Comparison of ENCODE assay signal across 1 cellular context in the genomic region with DNA sequence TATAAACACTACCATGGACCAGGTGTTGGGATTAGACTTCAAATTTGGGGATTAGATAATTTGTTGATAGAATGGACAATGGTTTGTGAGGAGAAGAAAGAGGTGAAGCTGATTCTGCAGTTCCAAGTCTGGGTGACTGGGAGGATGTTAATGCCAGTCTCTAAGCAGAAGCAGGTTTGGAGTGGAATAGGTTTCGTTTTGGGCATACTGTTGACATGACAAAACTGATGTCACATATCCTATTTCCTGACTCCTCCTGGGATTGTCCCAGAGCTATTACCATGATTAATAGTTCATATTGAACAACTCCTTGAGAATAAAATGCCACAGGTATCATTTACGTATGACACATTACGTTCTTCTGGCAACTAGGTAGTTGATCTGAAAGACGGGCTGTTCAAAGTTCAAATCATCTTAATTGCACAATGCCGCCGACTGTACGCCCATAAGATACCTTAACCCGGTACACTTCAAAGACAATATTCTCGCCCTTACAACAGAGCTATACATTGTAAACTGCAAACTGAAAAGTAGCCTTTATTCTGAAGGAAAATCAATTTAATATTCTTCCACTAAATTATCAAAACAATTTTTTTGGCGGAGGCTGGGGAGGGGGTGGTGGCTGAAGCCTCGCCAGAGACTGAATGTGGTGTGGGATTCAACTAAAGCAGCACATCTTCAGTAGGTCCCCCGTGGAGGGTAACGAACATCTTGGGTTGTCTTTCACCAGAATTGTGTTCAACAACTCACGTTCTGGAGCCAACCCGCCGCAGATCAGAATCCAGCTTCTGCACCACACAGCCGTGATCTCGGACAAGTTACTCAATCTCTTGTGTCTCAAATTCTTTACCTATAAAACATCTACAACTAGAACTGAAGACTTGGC.
TF ChIP-seq lines count a peak whose summit lies in the region.

No MANE protein-coding gene starts in this region.

TF ChIP-seq in K562, 482 proteins besides CTCF, POLR2A, EP300 and RAD21 (continued from another document and continues in another):
- TF ChIP-seq, protein P1, sequence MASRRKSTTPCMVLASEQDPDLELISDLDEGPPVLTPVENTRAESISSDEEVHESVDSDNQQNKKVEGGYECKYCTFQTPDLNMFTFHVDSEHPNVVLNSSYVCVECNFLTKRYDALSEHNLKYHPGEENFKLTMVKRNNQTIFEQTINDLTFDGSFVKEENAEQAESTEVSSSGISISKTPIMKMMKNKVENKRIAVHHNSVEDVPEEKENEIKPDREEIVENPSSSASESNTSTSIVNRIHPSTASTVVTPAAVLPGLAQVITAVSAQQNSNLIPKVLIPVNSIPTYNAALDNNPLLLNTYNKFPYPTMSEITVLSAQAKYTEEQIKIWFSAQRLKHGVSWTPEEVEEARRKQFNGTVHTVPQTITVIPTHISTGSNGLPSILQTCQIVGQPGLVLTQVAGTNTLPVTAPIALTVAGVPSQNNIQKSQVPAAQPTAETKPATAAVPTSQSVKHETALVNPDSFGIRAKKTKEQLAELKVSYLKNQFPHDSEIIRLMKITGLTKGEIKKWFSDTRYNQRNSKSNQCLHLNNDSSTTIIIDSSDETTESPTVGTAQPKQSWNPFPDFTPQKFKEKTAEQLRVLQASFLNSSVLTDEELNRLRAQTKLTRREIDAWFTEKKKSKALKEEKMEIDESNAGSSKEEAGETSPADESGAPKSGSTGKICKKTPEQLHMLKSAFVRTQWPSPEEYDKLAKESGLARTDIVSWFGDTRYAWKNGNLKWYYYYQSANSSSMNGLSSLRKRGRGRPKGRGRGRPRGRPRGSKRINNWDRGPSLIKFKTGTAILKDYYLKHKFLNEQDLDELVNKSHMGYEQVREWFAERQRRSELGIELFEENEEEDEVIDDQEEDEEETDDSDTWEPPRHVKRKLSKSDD (conservative IDR thresholded peaks at IDR 0.05; ENCODE audit: low read length) = no peak
- TF ChIP-seq DNMT1 (IDR thresholded peaks at IDR 0.05) = no peak
- TF ChIP-seq CBFA2T2 (conservative IDR thresholded peaks at IDR 0.05) = no peak
- TF ChIP-seq STAG1 (CRISPR knock-in tag; IDR thresholded peaks at IDR 0.05; ENCODE audit: borderline replicate concordance) = no peak
- no peak for TF ChIP-seq ESRRA (IDR thresholded peaks at IDR 0.05; ENCODE audit: borderline replicate concordance, low read depth)
- no peak for TF ChIP-seq ZNF134 (CRISPR knock-in tag; conservative IDR thresholded peaks at IDR 0.05)
- TF ChIP-seq, protein P2, sequence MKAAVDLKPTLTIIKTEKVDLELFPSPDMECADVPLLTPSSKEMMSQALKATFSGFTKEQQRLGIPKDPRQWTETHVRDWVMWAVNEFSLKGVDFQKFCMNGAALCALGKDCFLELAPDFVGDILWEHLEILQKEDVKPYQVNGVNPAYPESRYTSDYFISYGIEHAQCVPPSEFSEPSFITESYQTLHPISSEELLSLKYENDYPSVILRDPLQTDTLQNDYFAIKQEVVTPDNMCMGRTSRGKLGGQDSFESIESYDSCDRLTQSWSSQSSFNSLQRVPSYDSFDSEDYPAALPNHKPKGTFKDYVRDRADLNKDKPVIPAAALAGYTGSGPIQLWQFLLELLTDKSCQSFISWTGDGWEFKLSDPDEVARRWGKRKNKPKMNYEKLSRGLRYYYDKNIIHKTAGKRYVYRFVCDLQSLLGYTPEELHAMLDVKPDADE (conservative IDR thresholded peaks at IDR 0.05; ENCODE audit: control insufficient read depth, low read depth, low read length) = peak; percentile 35; the same call in 1 of the 2 replicates
- no peak for TF ChIP-seq ZNF197 (CRISPR knock-in tag; IDR thresholded peaks at IDR 0.05; ENCODE audit: low read depth)
- TF ChIP-seq BRD9 (IDR thresholded peaks at IDR 0.05; ENCODE audit: low read depth, partially characterized antibody) = no peak
- TF ChIP-seq, protein P3, sequence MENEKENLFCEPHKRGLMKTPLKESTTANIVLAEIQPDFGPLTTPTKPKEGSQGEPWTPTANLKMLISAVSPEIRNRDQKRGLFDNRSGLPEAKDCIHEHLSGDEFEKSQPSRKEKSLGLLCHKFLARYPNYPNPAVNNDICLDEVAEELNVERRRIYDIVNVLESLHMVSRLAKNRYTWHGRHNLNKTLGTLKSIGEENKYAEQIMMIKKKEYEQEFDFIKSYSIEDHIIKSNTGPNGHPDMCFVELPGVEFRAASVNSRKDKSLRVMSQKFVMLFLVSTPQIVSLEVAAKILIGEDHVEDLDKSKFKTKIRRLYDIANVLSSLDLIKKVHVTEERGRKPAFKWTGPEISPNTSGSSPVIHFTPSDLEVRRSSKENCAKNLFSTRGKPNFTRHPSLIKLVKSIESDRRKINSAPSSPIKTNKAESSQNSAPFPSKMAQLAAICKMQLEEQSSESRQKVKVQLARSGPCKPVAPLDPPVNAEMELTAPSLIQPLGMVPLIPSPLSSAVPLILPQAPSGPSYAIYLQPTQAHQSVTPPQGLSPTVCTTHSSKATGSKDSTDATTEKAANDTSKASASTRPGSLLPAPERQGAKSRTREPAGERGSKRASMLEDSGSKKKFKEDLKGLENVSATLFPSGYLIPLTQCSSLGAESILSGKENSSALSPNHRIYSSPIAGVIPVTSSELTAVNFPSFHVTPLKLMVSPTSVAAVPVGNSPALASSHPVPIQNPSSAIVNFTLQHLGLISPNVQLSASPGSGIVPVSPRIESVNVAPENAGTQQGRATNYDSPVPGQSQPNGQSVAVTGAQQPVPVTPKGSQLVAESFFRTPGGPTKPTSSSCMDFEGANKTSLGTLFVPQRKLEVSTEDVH (IDR thresholded peaks at IDR 0.05; ENCODE audit: low read depth, partially characterized antibody) = no peak
- TF ChIP-seq, protein P4, sequence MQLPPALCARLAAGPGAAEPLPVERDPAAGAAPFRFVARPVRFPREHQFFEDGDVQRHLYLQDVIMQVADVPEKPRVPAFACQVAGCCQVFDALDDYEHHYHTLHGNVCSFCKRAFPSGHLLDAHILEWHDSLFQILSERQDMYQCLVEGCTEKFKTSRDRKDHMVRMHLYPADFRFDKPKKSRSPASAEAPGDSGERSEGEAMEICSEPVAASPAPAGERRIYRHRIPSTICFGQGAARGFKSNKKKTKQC (CRISPR knock-in tag; IDR thresholded peaks at IDR 0.05) = no peak
- no peak for TF ChIP-seq DDX20 (tag; IDR thresholded peaks at IDR 0.05; ENCODE audit: low read depth)
- TF ChIP-seq, protein P5, sequence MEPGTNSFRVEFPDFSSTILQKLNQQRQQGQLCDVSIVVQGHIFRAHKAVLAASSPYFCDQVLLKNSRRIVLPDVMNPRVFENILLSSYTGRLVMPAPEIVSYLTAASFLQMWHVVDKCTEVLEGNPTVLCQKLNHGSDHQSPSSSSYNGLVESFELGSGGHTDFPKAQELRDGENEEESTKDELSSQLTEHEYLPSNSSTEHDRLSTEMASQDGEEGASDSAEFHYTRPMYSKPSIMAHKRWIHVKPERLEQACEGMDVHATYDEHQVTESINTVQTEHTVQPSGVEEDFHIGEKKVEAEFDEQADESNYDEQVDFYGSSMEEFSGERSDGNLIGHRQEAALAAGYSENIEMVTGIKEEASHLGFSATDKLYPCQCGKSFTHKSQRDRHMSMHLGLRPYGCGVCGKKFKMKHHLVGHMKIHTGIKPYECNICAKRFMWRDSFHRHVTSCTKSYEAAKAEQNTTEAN (CRISPR knock-in tag; IDR thresholded peaks at IDR 0.05) = no peak
- no peak for TF ChIP-seq DIDO1 (tag; IDR thresholded peaks at IDR 0.05; ENCODE audit: low read depth)
- TF ChIP-seq, protein P6, sequence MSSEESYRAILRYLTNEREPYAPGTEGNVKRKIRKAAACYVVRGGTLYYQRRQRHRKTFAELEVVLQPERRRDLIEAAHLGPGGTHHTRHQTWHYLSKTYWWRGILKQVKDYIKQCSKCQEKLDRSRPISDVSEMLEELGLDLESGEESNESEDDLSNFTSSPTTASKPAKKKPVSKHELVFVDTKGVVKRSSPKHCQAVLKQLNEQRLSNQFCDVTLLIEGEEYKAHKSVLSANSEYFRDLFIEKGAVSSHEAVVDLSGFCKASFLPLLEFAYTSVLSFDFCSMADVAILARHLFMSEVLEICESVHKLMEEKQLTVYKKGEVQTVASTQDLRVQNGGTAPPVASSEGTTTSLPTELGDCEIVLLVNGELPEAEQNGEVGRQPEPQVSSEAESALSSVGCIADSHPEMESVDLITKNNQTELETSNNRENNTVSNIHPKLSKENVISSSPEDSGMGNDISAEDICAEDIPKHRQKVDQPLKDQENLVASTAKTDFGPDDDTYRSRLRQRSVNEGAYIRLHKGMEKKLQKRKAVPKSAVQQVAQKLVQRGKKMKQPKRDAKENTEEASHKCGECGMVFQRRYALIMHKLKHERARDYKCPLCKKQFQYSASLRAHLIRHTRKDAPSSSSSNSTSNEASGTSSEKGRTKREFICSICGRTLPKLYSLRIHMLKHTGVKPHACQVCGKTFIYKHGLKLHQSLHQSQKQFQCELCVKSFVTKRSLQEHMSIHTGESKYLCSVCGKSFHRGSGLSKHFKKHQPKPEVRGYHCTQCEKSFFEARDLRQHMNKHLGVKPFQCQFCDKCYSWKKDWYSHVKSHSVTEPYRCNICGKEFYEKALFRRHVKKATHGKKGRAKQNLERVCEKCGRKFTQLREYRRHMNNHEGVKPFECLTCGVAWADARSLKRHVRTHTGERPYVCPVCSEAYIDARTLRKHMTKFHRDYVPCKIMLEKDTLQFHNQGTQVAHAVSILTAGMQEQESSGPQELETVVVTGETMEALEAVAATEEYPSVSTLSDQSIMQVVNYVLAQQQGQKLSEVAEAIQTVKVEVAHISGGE (CRISPR knock-in tag; IDR thresholded peaks at IDR 0.05) = no peak
- TF ChIP-seq ZBTB8A (IDR thresholded peaks at IDR 0.05; ENCODE audit: partially characterized antibody) = no peak
- no peak for TF ChIP-seq ILF3 (IDR thresholded peaks at IDR 0.05; ENCODE audit: borderline replicate concordance)
- no peak for TF ChIP-seq GTF2E2 (tag; IDR thresholded peaks at IDR 0.05)
- TF ChIP-seq, protein P7, sequence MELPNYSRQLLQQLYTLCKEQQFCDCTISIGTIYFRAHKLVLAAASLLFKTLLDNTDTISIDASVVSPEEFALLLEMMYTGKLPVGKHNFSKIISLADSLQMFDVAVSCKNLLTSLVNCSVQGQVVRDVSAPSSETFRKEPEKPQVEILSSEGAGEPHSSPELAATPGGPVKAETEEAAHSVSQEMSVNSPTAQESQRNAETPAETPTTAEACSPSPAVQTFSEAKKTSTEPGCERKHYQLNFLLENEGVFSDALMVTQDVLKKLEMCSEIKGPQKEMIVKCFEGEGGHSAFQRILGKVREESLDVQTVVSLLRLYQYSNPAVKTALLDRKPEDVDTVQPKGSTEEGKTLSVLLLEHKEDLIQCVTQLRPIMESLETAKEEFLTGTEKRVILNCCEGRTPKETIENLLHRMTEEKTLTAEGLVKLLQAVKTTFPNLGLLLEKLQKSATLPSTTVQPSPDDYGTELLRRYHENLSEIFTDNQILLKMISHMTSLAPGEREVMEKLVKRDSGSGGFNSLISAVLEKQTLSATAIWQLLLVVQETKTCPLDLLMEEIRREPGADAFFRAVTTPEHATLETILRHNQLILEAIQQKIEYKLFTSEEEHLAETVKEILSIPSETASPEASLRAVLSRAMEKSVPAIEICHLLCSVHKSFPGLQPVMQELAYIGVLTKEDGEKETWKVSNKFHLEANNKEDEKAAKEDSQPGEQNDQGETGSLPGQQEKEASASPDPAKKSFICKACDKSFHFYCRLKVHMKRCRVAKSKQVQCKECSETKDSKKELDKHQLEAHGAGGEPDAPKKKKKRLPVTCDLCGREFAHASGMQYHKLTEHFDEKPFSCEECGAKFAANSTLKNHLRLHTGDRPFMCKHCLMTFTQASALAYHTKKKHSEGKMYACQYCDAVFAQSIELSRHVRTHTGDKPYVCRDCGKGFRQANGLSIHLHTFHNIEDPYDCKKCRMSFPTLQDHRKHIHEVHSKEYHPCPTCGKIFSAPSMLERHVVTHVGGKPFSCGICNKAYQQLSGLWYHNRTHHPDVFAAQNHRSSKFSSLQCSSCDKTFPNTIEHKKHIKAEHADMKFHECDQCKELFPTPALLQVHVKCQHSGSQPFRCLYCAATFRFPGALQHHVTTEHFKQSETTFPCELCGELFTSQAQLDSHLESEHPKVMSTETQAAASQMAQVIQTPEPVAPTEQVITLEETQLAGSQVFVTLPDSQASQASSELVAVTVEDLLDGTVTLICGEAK (IDR thresholded peaks at IDR 0.05) = 0 out of 2 replicates have a peak, but pooled peaks have one; percentile 19
- TF ChIP-seq, protein P7 (CRISPR knock-in tag; IDR thresholded peaks at IDR 0.05) = no peak
- no peak for TF ChIP-seq TFAM (CRISPR knock-in tag; conservative IDR thresholded peaks at IDR 0.05)
- no peak for TF ChIP-seq CBFA2T3 (IDR thresholded peaks at IDR 0.05)
- TF ChIP-seq ZNF316 (IDR thresholded peaks at IDR 0.05) = peak; percentile 63
- TF ChIP-seq SNIP1 (IDR thresholded peaks at IDR 0.05; ENCODE audit: low read depth) = no peak
